Comparison of ENCODE assay signal across 19 cellular contexts in genomic region chr11:558503-558902, GRCh38.
"Had no signal": no experiment of that assay in that cellular context is flagged by ENCODE, and none has a peak within 500 bp of the region (broad histone marks: within the 10 kb centered on the region; RNA-seq: fewer than 3 reads in every experiment).

No MANE protein-coding gene starts in this region.

- H3K27ac Mint-ChIP-seq: endodermal cell, immature natural killer cell, naive B cell, nephron progenitor cell had no signal

- H3K27me3 Mint-ChIP-seq: naive B cell had no signal

- H3K9me3 Mint-ChIP-seq: endodermal cell, immature natural killer cell, naive B cell, nephron progenitor cell had no signal

- H3K4me3 Mint-ChIP-seq: endodermal cell, immature natural killer cell, nephron progenitor cell had no signal

- ATAC-seq: foreskin keratinocyte, left colon, left ventricle myocardium superior had no signal

- DNase-seq: effector CD4-positive, alpha-beta T cell; endodermal cell; erythroblast; foreskin keratinocyte; immature natural killer cell; left colon; left ventricle myocardium superior; mesendoderm; naive B cell; nephron progenitor cell; sigmoid colon; stimulated activated CD4-positive, alpha-beta T cell treated with anti-CD3 and anti-CD28 coated beads, Interleukin-12 subunit alpha, Interleukin-12 subunit beta, amount 100 ng/mL, for 4 hours; stomach; substantia nigra; transverse colon had no signal

- H3K9me3 ChIP-seq: neutrophil, sigmoid colon, stomach, thoracic aorta, transverse colon had no signal

- H3K4me3 ChIP-seq: coronary artery, sigmoid colon, skin epidermis, stomach, thoracic aorta, transverse colon had no signal

- H3K36me3 ChIP-seq: sigmoid colon, thoracic aorta, transverse colon had no signal

- H3K36me3 Mint-ChIP-seq: immature natural killer cell, naive B cell had no signal

- H3K27ac ChIP-seq: coronary artery, foreskin keratinocyte, neutrophil, sigmoid colon, skin epidermis, thoracic aorta had no signal
